Comparison of ENCODE assay signal across 1 cellular context in the genomic region with DNA sequence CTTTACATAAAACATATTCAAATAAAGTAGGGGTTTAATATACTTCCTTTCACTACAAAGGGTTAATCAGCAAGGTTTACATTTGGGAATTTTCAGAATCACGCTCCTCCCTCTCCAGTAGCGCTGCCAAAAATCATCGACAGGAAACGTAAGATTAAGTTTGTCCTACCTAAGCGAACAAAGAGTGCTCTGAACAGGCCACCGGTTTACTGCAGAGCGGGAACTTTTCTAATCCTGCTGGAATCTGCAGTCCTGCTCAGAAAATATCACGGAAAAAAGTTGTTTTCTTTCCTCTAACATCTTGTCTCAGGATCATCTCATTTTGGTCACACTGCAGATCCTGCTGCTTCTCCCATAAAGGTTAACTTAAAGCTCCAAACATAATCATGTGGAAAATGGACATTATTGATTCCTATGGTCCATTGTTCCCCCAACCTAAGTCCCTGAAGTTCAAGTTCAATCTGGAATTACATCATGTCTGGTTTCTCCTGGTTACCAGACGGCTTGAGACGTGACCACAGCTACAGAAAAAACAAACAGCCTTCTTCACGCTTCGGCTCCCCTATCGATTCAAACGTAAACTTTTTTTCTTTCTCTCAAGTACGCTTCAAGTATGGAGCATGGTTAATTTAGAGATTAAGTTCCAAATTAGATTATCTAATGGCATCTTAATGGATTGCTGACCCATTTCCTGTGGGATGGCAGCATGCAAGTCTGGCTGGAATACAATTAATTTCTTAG.
TF ChIP-seq lines count a peak whose summit lies in the region.

No MANE protein-coding gene starts in this region.

TF ChIP-seq in HEK293, 187 proteins besides CTCF, POLR2A, EP300 and RAD21 (continued from another document and continues in another):
- TF ChIP-seq GLI2 (tag by site-specific recombination; IDR thresholded peaks at IDR 0.05; ENCODE audit: borderline replicate concordance, low read depth) (peak; percentile 94), ZNF112 (tag by site-specific recombination; IDR thresholded peaks at IDR 0.05) (no peak), ZNF16 (tag by site-specific recombination; IDR thresholded peaks at IDR 0.05; ENCODE audit: low read depth) (no peak), ZNF654 (tag by site-specific recombination; IDR thresholded peaks at IDR 0.05; ENCODE audit: low read depth) (no peak), PRDM1 (tag by site-specific recombination; IDR thresholded peaks at IDR 0.05) (no peak), ZBTB21 (tag by site-specific recombination; IDR thresholded peaks at IDR 0.05) (peak; percentile 57), ZNF23 (tag by site-specific recombination; IDR thresholded peaks at IDR 0.05; ENCODE audit: borderline replicate concordance) (no peak), ZNF660 (tag by site-specific recombination; IDR thresholded peaks at IDR 0.05) (0 out of 2 replicates have a peak, but pooled peaks have one; percentile 20), SCRT2 (tag by site-specific recombination; IDR thresholded peaks at IDR 0.05) (no peak), ZNF140 (tag by site-specific recombination; IDR thresholded peaks at IDR 0.05) (no peak), KLF9 (tag by site-specific recombination; IDR thresholded peaks at IDR 0.05; ENCODE audit: low read depth) (no peak; the same call in 1 of the 2 replicates), WT1 (tag by site-specific recombination; IDR thresholded peaks at IDR 0.05) (peak; percentile 86), ZNF248 (tag by site-specific recombination; IDR thresholded peaks at IDR 0.05) (no peak), ZNF214 (tag by site-specific recombination; IDR thresholded peaks at IDR 0.05; ENCODE audit: borderline replicate concordance) (no peak), MZF1 (tag by site-specific recombination; IDR thresholded peaks at IDR 0.05; ENCODE audit: borderline replicate concordance) (peak; percentile 65), BCL11A (tag by site-specific recombination; IDR thresholded peaks at IDR 0.05; ENCODE audit: low read depth) (peak; percentile 84), EGR2 (tag by site-specific recombination; IDR thresholded peaks at IDR 0.05; ENCODE audit: low read depth) (no peak), ZNF292 (tag by site-specific recombination; IDR thresholded peaks at IDR 0.05; ENCODE audit: borderline replicate concordance, low read depth) (no peak), ZNF623 (tag by site-specific recombination; IDR thresholded peaks at IDR 0.05) (0 out of 2 replicates have a peak, but pooled peaks have one; percentile 31), SP2 (tag by site-specific recombination; IDR thresholded peaks at IDR 0.05) (no peak; the same call in 1 of the 2 replicates), ZNF211 (tag by site-specific recombination; IDR thresholded peaks at IDR 0.05; ENCODE audit: low read depth) (no peak), ZSCAN16 (tag by site-specific recombination; IDR thresholded peaks at IDR 0.05) (no peak)
- TF ChIP-seq, protein P1, sequence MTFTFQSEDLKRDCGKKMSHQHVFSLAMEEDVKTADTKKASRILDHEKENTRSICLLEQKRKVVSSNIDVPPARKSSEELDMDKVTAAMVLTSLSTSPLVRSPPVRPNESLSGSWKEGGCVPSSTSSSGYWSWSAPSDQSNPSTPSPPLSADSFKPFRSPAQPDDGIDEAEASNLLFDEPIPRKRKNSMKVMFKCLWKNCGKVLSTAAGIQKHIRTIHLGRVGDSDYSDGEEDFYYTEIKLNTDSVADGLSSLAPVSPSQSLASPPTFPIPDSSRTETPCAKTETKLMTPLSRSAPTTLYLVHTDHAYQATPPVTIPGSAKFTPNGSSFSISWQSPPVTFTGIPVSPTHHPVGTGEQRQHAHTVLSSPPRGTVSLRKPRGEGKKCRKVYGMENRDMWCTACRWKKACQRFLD (tag by site-specific recombination; IDR thresholded peaks at IDR 0.05) = no peak
- TF ChIP-seq, protein P2, sequence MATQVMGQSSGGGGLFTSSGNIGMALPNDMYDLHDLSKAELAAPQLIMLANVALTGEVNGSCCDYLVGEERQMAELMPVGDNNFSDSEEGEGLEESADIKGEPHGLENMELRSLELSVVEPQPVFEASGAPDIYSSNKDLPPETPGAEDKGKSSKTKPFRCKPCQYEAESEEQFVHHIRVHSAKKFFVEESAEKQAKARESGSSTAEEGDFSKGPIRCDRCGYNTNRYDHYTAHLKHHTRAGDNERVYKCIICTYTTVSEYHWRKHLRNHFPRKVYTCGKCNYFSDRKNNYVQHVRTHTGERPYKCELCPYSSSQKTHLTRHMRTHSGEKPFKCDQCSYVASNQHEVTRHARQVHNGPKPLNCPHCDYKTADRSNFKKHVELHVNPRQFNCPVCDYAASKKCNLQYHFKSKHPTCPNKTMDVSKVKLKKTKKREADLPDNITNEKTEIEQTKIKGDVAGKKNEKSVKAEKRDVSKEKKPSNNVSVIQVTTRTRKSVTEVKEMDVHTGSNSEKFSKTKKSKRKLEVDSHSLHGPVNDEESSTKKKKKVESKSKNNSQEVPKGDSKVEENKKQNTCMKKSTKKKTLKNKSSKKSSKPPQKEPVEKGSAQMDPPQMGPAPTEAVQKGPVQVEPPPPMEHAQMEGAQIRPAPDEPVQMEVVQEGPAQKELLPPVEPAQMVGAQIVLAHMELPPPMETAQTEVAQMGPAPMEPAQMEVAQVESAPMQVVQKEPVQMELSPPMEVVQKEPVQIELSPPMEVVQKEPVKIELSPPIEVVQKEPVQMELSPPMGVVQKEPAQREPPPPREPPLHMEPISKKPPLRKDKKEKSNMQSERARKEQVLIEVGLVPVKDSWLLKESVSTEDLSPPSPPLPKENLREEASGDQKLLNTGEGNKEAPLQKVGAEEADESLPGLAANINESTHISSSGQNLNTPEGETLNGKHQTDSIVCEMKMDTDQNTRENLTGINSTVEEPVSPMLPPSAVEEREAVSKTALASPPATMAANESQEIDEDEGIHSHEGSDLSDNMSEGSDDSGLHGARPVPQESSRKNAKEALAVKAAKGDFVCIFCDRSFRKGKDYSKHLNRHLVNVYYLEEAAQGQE (tag by site-specific recombination; IDR thresholded peaks at IDR 0.05) = no peak; the same call in 1 of the 2 replicates
- TF ChIP-seq, protein P3, sequence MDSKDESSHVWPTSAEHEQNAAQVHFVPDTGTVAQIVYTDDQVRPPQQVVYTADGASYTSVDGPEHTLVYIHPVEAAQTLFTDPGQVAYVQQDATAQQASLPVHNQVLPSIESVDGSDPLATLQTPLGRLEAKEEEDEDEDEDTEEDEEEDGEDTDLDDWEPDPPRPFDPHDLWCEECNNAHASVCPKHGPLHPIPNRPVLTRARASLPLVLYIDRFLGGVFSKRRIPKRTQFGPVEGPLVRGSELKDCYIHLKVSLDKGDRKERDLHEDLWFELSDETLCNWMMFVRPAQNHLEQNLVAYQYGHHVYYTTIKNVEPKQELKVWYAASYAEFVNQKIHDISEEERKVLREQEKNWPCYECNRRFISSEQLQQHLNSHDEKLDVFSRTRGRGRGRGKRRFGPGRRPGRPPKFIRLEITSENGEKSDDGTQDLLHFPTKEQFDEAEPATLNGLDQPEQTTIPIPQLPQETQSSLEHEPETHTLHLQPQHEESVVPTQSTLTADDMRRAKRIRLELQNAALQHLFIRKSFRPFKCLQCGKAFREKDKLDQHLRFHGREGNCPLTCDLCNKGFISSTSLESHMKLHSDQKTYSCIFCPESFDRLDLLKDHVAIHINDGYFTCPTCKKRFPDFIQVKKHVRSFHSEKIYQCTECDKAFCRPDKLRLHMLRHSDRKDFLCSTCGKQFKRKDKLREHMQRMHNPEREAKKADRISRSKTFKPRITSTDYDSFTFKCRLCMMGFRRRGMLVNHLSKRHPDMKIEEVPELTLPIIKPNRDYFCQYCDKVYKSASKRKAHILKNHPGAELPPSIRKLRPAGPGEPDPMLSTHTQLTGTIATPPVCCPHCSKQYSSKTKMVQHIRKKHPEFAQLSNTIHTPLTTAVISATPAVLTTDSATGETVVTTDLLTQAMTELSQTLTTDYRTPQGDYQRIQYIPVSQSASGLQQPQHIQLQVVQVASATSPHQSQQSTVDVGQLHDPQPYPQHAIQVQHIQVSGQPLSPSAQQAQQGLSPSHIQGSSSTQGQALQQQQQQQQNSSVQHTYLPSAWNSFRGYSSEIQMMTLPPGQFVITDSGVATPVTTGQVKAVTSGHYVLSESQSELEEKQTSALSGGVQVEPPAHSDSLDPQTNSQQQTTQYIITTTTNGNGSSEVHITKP (tag by site-specific recombination; IDR thresholded peaks at IDR 0.05) = peak; percentile 72
- TF ChIP-seq, protein P4, sequence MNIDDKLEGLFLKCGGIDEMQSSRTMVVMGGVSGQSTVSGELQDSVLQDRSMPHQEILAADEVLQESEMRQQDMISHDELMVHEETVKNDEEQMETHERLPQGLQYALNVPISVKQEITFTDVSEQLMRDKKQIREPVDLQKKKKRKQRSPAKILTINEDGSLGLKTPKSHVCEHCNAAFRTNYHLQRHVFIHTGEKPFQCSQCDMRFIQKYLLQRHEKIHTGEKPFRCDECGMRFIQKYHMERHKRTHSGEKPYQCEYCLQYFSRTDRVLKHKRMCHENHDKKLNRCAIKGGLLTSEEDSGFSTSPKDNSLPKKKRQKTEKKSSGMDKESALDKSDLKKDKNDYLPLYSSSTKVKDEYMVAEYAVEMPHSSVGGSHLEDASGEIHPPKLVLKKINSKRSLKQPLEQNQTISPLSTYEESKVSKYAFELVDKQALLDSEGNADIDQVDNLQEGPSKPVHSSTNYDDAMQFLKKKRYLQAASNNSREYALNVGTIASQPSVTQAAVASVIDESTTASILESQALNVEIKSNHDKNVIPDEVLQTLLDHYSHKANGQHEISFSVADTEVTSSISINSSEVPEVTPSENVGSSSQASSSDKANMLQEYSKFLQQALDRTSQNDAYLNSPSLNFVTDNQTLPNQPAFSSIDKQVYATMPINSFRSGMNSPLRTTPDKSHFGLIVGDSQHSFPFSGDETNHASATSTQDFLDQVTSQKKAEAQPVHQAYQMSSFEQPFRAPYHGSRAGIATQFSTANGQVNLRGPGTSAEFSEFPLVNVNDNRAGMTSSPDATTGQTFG (tag by site-specific recombination; IDR thresholded peaks at IDR 0.05; ENCODE audit: borderline replicate concordance) = no peak
- TF ChIP-seq, protein P5, sequence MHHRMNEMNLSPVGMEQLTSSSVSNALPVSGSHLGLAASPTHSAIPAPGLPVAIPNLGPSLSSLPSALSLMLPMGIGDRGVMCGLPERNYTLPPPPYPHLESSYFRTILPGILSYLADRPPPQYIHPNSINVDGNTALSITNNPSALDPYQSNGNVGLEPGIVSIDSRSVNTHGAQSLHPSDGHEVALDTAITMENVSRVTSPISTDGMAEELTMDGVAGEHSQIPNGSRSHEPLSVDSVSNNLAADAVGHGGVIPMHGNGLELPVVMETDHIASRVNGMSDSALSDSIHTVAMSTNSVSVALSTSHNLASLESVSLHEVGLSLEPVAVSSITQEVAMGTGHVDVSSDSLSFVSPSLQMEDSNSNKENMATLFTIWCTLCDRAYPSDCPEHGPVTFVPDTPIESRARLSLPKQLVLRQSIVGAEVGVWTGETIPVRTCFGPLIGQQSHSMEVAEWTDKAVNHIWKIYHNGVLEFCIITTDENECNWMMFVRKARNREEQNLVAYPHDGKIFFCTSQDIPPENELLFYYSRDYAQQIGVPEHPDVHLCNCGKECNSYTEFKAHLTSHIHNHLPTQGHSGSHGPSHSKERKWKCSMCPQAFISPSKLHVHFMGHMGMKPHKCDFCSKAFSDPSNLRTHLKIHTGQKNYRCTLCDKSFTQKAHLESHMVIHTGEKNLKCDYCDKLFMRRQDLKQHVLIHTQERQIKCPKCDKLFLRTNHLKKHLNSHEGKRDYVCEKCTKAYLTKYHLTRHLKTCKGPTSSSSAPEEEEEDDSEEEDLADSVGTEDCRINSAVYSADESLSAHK (tag by site-specific recombination; IDR thresholded peaks at IDR 0.05) = peak; percentile 91
- TF ChIP-seq, protein P6, sequence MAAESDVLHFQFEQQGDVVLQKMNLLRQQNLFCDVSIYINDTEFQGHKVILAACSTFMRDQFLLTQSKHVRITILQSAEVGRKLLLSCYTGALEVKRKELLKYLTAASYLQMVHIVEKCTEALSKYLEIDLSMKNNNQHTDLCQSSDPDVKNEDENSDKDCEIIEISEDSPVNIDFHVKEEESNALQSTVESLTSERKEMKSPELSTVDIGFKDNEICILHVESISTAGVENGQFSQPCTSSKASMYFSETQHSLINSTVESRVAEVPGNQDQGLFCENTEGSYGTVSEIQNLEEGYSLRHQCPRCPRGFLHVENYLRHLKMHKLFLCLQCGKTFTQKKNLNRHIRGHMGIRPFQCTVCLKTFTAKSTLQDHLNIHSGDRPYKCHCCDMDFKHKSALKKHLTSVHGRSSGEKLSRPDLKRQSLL (tag by site-specific recombination; IDR thresholded peaks at IDR 0.05) = peak; percentile 53; the same call in 1 of the 2 replicates
- TF ChIP-seq, protein P7, sequence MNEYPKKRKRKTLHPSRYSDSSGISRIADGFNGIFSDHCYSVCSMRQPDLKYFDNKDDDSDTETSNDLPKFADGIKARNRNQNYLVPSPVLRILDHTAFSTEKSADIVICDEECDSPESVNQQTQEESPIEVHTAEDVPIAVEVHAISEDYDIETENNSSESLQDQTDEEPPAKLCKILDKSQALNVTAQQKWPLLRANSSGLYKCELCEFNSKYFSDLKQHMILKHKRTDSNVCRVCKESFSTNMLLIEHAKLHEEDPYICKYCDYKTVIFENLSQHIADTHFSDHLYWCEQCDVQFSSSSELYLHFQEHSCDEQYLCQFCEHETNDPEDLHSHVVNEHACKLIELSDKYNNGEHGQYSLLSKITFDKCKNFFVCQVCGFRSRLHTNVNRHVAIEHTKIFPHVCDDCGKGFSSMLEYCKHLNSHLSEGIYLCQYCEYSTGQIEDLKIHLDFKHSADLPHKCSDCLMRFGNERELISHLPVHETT (tag by site-specific recombination; IDR thresholded peaks at IDR 0.05) = peak; percentile 91
- TF ChIP-seq, protein P8, sequence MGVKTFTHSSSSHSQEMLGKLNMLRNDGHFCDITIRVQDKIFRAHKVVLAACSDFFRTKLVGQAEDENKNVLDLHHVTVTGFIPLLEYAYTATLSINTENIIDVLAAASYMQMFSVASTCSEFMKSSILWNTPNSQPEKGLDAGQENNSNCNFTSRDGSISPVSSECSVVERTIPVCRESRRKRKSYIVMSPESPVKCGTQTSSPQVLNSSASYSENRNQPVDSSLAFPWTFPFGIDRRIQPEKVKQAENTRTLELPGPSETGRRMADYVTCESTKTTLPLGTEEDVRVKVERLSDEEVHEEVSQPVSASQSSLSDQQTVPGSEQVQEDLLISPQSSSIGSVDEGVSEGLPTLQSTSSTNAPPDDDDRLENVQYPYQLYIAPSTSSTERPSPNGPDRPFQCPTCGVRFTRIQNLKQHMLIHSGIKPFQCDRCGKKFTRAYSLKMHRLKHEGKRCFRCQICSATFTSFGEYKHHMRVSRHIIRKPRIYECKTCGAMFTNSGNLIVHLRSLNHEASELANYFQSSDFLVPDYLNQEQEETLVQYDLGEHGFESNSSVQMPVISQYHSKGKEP (tag by site-specific recombination; IDR thresholded peaks at IDR 0.05) = peak; percentile 81
